1 cellular context compared by ENCODE assay signal in the genomic region with DNA sequence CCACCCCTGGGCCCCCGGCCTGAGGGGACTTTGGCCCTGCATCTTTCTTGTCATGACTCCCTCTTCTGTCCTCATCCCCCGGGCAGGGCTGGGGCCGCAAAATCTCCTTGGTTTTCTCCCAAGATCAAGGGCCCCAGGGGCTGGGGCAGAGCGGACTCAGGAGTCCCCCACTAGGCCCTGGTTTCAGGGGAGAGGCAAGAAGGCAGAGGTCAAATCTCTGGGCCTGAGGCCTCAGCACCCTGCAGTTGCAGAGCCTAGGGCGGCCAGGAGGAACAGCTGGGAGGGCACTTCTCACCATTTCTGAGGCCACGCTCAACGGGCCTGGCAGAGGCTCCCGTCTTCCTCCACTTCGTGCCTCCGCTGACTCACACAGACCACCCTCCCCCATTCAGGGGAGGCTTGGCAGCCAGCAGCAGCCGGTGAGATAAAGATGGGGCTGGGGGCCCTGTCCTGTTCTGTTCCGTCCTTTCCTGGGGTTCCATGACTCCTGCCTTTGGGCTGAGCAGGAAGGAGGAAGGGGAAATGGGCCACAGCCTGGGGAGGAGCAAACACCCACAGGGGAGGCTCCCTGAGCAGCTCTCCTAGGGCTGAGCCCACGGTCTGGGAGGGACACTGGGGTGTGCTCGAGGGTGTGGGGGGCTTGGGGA.
TF ChIP-seq lines count a peak whose summit lies in the region.

No MANE protein-coding gene starts in this region.

TF ChIP-seq in IMR-90, 13 proteins besides CTCF, POLR2A, EP300 and RAD21:
- TF ChIP-seq CEBPB (IDR thresholded peaks at IDR 0.05; ENCODE audit: low read depth, low read length) (no peak), RFX5 (IDR thresholded peaks at IDR 0.05; ENCODE audit: low read depth, low read length) (no peak), NFE2L2 (IDR thresholded peaks at IDR 0.05; ENCODE audit: low read depth, low read length) (no peak), MAFK (IDR thresholded peaks at IDR 0.05; ENCODE audit: low read depth, low read length) (no peak), BHLHE40 (IDR thresholded peaks at IDR 0.05; ENCODE audit: low read depth, low read length) (no peak), MAZ (IDR thresholded peaks at IDR 0.05; ENCODE audit: borderline replicate concordance, low read depth, low read length) (no peak)
- TF ChIP-seq, protein P1, sequence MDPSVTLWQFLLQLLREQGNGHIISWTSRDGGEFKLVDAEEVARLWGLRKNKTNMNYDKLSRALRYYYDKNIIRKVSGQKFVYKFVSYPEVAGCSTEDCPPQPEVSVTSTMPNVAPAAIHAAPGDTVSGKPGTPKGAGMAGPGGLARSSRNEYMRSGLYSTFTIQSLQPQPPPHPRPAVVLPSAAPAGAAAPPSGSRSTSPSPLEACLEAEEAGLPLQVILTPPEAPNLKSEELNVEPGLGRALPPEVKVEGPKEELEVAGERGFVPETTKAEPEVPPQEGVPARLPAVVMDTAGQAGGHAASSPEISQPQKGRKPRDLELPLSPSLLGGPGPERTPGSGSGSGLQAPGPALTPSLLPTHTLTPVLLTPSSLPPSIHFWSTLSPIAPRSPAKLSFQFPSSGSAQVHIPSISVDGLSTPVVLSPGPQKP (IDR thresholded peaks at IDR 0.05; ENCODE audit: borderline replicate concordance, low read depth, low read length): no peak
